ENCODE assay signal across 8 cellular contexts in genomic region chr1:160251687-160252526, GRCh38. TPM values are rescaled to one million over a fixed set of nuclear protein-coding genes. Genes with fewer than 3 reads are reported as not detected.
DNase-seq lines count a peak whose midpoint lies in the region; ATAC-seq, FAIRE-seq and TF ChIP-seq lines count a peak whose summit lies in the region.

No MANE protein-coding gene starts in this region.

- H3K4me1 Mint-ChIP-seq in natural killer cell: peaks cover 6 to 26% of the 10 kb centered on the region in 2 donors

- POLR2A ChIA-PET in A673 (lab: Charles Lee; ENCODE audit: low non-redundant PET): interaction anchor here (0.6 kb wide), 1 partner anchor 78 kb away, joined by 3 read pairs; no protein-coding TSS in a partner anchor

- no peaks in the 10 kb centered on the region for H3K27me3 Mint-ChIP-seq in natural killer cell (ENCODE audit: low read depth in 2 of 2)

- CTCF ChIA-PET in A673 (lab: Charles Lee): interaction anchor here (0.6 to 2.0 kb wide), 22 partner anchors 9 to 206 kb away, joined by 3 to 25 read pairs (median 4); partner anchors contain the start of genes DCAF8 and IGSF8

- BruUV-seq in A673 (replicated peaks; lab: Mats Ljungman, UMichigan): no TSS peak

- H3K27me3 ChIP-seq in A673 (replicated peaks; ENCODE audit: insufficient read depth, low read depth, low read length, poor library complexity) (no peaks in the 10 kb centered on the region), OCI-LY1 (ENCODE audit: insufficient read depth, low read length) (no peaks in the 10 kb centered on the region), thoracic aorta (replicated peaks; ENCODE audit: insufficient read depth) (no peaks in the 10 kb centered on the region)

- no peaks in the 10 kb centered on the region for H3K36me3 Mint-ChIP-seq in natural killer cell

- H3K27ac ChIP-seq in A673 (ENCODE audit: low read depth, low read length, poor library complexity, severe bottlenecking) (no peak overlapping the region), OCI-LY1 (ENCODE audit: low read depth, low read length, poor library complexity, severe bottlenecking) (no peak overlapping the region), thoracic aorta (peak overlapping the region in 1 of 2 donors; percentile 29)

- H3K4me3 Mint-ChIP-seq in natural killer cell: no peak overlapping the region

- no peaks in the 10 kb centered on the region for H3K9me3 Mint-ChIP-seq in natural killer cell

- intact Hi-C loops in A673 (cut with micrococcal nuclease; ENCODE audit: unreplicated experiment) (loop anchor here (1.0 to 5.0 kb wide), 2 partner anchors 60 to 151 kb away; partner anchors contain the start of gene CASQ1), natural killer cell (cut with micrococcal nuclease) (loop anchor here (1.0 to 2.0 kb wide), 2 partner anchors 59 to 143 kb away; no protein-coding TSS in a partner anchor)

- H2AFZ ChIP-seq in OCI-LY1 (ENCODE audit: low read length): no peak overlapping the region

- no peak for FAIRE-seq in HTR-8/SVneo (lab: Jason Lieb, UNC)

- peaks cover 2% of the 10 kb centered on the region; the same call in 1 of the 2 replicates for H4K20me1 ChIP-seq in OCI-LY1 (ENCODE audit: insufficient read depth, low read length)

- H3K4me3 ChIP-seq in A673 (ENCODE audit: low read depth, low read length, poor library complexity, severe bottlenecking) (no peak overlapping the region), OCI-LY1 (ENCODE audit: low read depth, low read length, poor library complexity, severe bottlenecking) (no peak overlapping the region), thoracic aorta (no peak overlapping the region)

- peak; percentile 87 to 99 (median 93) for ATAC-seq in natural killer cell
- ATAC-seq in thoracic aorta (ENCODE audit: insufficient number of reproducible peaks, low FRiP score, low read depth): peak; percentile 80

- H3K79me2 ChIP-seq in OCI-LY1 (ENCODE audit: insufficient read depth, low read length): peaks cover 35% of the 10 kb centered on the region

- in situ Hi-C loops in GM13977 (cut with MboI; ENCODE audit: low pct_unique_long_range_greater_than_20kb, low sequenced_read_pairs, unreplicated experiment): no loop called here

- peak overlapping the region; percentile 2 to 76 for H3K27ac Mint-ChIP-seq in natural killer cell

- peaks cover 7% of the 10 kb centered on the region for H3K4me1 ChIP-seq in A673 (ENCODE audit: insufficient read depth, low read length, poor library complexity, severe bottlenecking)
- H3K4me1 ChIP-seq in OCI-LY1 (ENCODE audit: insufficient read depth, low read length, severe bottlenecking): peaks cover 1% of the 10 kb centered on the region
- peaks cover 12 to 45% of the 10 kb centered on the region in 2 donors for H3K4me1 ChIP-seq in thoracic aorta (ENCODE audit: control insufficient read depth in 1 of 2, low read depth in 2 of 2)

- H3K9me3 ChIP-seq in A673 (ENCODE audit: low read depth, low read length, poor library complexity, severe bottlenecking) (no peaks in the 10 kb centered on the region), OCI-LY1 (ENCODE audit: low read length) (no peaks in the 10 kb centered on the region), thoracic aorta (no peaks in the 10 kb centered on the region)

- TF ChIP-seq CTCF in A673 (conservative IDR thresholded peaks at IDR 0.05; ENCODE audit: low read depth, low read length) (peak; percentile 84), GM13977 (IDR thresholded peaks at IDR 0.05; ENCODE audit: extremely low read depth, insufficient read depth, missing control alignments) (peak; percentile 81), OCI-LY1 (IDR thresholded peaks at IDR 0.05; ENCODE audit: low read length) (peak; percentile 68), natural killer cell (IDR thresholded peaks at IDR 0.05) (peak; percentile 61), thoracic aorta (IDR thresholded peaks at IDR 0.05) (peak; percentile 62)

- H3K9ac ChIP-seq in OCI-LY1 (ENCODE audit: low read length): no peak overlapping the region

- 0 out of 2 replicates have a peak, but pooled peaks cover 5% of the 10 kb centered on the region for H3F3A ChIP-seq in OCI-LY1 (ENCODE audit: insufficient read depth, low read length)

- no peak overlapping the region for H3K4me2 ChIP-seq in OCI-LY1 (ENCODE audit: low read length)

- H3K9me2 ChIP-seq in OCI-LY1 (ENCODE audit: low read depth, low read length): no peaks in the 10 kb centered on the region

- DNase-seq in A673 (ENCODE audit: low spot score) (peak; percentile 82), GM13977 (ENCODE audit: low spot score) (peak; percentile 62), HTR-8/SVneo (ENCODE audit: insufficient read length, low spot score) (peak; percentile 61), fibroblast of gingiva (ENCODE audit: low read depth) (peak; percentile 75), natural killer cell (peak; percentile 33), thoracic aorta (ENCODE audit: low spot score) (peak; percentile 21)
- DNase-seq in activated T-cell treated with anti-CD3 and anti-CD28 coated beads, Interleukin-2, amount 50 U/mL, for 48 hours: peak; percentile 39

- H3K36me3 ChIP-seq in A673 (ENCODE audit: insufficient read depth, low read length, poor library complexity, severe bottlenecking) (no peaks in the 10 kb centered on the region), OCI-LY1 (ENCODE audit: insufficient read depth, low read length) (peaks cover 33% of the 10 kb centered on the region), thoracic aorta (no peaks in the 10 kb centered on the region)

RNA-seq across cellular contexts. Expression of gene DCAF8, which starts 10.4 kb away (rescaled TPM):
- total RNA-seq in A673 (2021) (108 and 115 TPM in 2 replicates), natural killer cell (100 to 1,000 TPM; 189 to 201 (median 189) TPM), thoracic aorta (100 to 1,000 TPM; 124 to 167 TPM)

RNA-seq across cellular contexts. Expression of gene PEX19, which starts 33.0 kb away (rescaled TPM):
- total RNA-seq in A673 (2021) (67.0 and 69.1 TPM in 2 replicates), natural killer cell (10 to 100 TPM; 41.5 to 48.8 (median 47.8) TPM), thoracic aorta (10 to 100 TPM; 42.8 to 45.4 TPM)

RNA-seq across cellular contexts. Expression of gene PEA15, which starts 46.7 kb away (rescaled TPM):
- total RNA-seq in A673 (2021) (69.6 and 87.7 TPM in 2 replicates), natural killer cell (10 to 100 TPM; 25.3 to 27.9 (median 25.5) TPM), thoracic aorta (100 to 1,000 TPM; 131 to 194 TPM)

Comparison
In these comparisons a context has a peak if more than half of its experiments do, and no peak if none do; other contexts are left out.
1. DNase-seq: peak in every context shown above with its lines; median percentile 82 in A673; 75 in fibroblast of gingiva; 62 in GM13977; 61 in HTR-8/SVneo; 39 in activated T-cell treated with anti-CD3 and anti-CD28 coated beads, Interleukin-2, amount 50 U/mL, for 48 hours; 33 in natural killer cell; 21 in thoracic aorta.